Comparison of ENCODE assay signal across 12 cellular contexts in the genomic region with DNA sequence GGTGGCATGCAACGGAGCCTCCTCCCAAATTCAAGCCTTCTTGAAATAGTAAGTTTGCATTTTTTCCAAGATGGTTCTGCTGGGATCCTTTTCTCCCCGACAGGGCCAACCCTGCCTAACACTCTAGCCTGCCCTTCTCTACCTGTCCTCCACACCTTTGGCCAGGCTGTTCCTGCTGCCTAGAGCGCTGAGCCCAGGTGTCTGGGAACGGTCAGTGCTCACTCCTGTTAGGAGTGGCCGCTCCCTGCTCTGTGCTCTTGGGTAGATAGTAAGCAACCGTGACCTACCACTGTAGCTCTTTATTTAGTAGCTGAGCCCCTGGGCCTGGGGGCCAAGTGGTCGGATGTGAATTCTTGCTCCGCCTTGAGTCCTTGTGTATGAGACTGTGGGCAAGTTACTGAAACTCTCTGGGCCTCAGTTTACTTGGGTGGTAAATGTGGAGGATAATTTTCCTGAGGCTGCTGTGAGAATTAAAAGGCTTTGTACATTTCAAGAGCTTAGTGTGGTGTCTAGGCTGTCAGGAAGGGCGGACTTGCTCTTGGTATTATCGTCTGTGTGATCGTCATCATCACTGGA. TPM values are rescaled to one million over a fixed set of nuclear protein-coding genes. Genes with fewer than 3 reads are reported as not detected.
DNase-seq lines count a peak whose midpoint lies in the region; ATAC-seq, FAIRE-seq and TF ChIP-seq lines count a peak whose summit lies in the region.
"Had no signal": no experiment of that assay in that cellular context is flagged by ENCODE, and none has a peak within 500 bp of the region (broad histone marks: within the 10 kb centered on the region; RNA-seq: fewer than 3 reads in every experiment).

No MANE protein-coding gene starts in this region.

- no peak overlapping the region for H2BK5ac ChIP-seq in H9 (ENCODE audit: insufficient read length, low read length)

- FAIRE-seq in kidney (lab: Jason Lieb, UNC), result no peak
- FAIRE-seq: endometrium had no signal

- H3K79me1 ChIP-seq in H9 (ENCODE audit: insufficient read depth, low read depth, low read length, poor library complexity, severe bottlenecking), result no peaks in the 10 kb centered on the region

- no peak overlapping the region for H2AK5ac ChIP-seq in H9 (ENCODE audit: insufficient read length, low read length)

- peaks cover 8 to 9% of the 10 kb centered on the region in 2 experiments; a peak in 4 of 5 replicates for H3K9me3 Mint-ChIP-seq in H9
- H3K9me3 Mint-ChIP-seq in stimulated activated naive B cell treated with anti-CD40 and anti-IgM and Interleukin-4, amounts not matched to agents 10 μg/mL and 1 μg/mL and 100 μg/mL, for 72 hours, result no peaks in the 10 kb centered on the region
- H3K9me3 Mint-ChIP-seq: activated naive CD4-positive, alpha-beta T cell treated with anti-CD3 and anti-CD28 coated beads, Interleukin-2, amount 50 U/mL, for 72 hours had no signal

- H3K27ac Mint-ChIP-seq in H9, result peak overlapping the region; percentile 83 to 97 (median 84); a peak in 5 of 7 replicates
- peak overlapping the region; percentile 96 for H3K27ac Mint-ChIP-seq in stimulated activated naive B cell treated with anti-CD40 and anti-IgM and Interleukin-4, amounts not matched to agents 10 μg/mL and 1 μg/mL and 100 μg/mL, for 72 hours

- H3K56ac ChIP-seq in H9 (ENCODE audit: insufficient read length, low read depth, low read length), result no peak overlapping the region

- peaks cover 66 to 73% of the 10 kb centered on the region in 2 experiments for H3K4me1 Mint-ChIP-seq in H9
- H3K4me1 Mint-ChIP-seq in stimulated activated naive B cell treated with anti-CD40 and anti-IgM and Interleukin-4, amounts not matched to agents 10 μg/mL and 1 μg/mL and 100 μg/mL, for 72 hours, result peaks cover 69 to 97% of the 10 kb centered on the region in 2 donors

- H3K27ac ChIP-seq in H9 (ENCODE audit: insufficient read length, low read depth, low read length) (no peak overlapping the region), SJCRH30 (peak overlapping the region; percentile 9; the same call in 1 of the 2 replicates), kidney (ENCODE audit: low read depth in 2 of 2, low read length in 2 of 2) (peak overlapping the region; percentile 87 to 88)
- H3K27ac ChIP-seq: uterus had no signal

- no peaks in the 10 kb centered on the region for H4K20me1 ChIP-seq in H9 (ENCODE audit: control insufficient read depth, insufficient read depth, insufficient read length)

- H3K18ac ChIP-seq in H9 (ENCODE audit: insufficient read length, low read depth, low read length), result no peak overlapping the region

- H2BK20ac ChIP-seq in H9 (ENCODE audit: low read depth, low read length, poor library complexity, severe bottlenecking), result no peak overlapping the region

- TF ChIP-seq CTCF in H9 (conservative IDR thresholded peaks at IDR 0.05), result no peak
- no peak for TF ChIP-seq CTCF in kidney (IDR thresholded peaks at IDR 0.05; ENCODE audit: borderline replicate concordance, extremely low read depth, insufficient read depth)

- WGBS in H9 (ENCODE audit: extremely low coverage, insufficient read length, low lambda C conversion rate), result no CpG with 5 or more reads among the region's 11 CpGs

- no peaks in the 10 kb centered on the region for H3K23me2 ChIP-seq in H9 (ENCODE audit: insufficient read length, low read depth, low read length, poor library complexity, severe bottlenecking)

- intact Hi-C loops in kidney (cut with DNase I), result no loop called here

- H3K4ac ChIP-seq in H9 (ENCODE audit: low read depth, low read length), result no peak overlapping the region

- no peak overlapping the region for H3K4me3 ChIP-seq in SJCRH30
- H3K4me3 ChIP-seq in kidney (ENCODE audit: low read length in 2 of 2), result peak overlapping the region in 1 of 2 donors; percentile 3
- H3K4me3 ChIP-seq: uterus had no signal

- H3K36me3 Mint-ChIP-seq in H9 (ENCODE audit: insufficient read depth in 1 of 3, low read depth in 3 of 3), result peaks cover 4 to 21% (median 5%) of the 10 kb centered on the region in 3 experiments; a peak in 6 of 7 replicates
- H3K36me3 Mint-ChIP-seq in stimulated activated naive B cell treated with anti-CD40 and anti-IgM and Interleukin-4, amounts not matched to agents 10 μg/mL and 1 μg/mL and 100 μg/mL, for 72 hours, result peaks cover 6 to 32% of the 10 kb centered on the region in 2 donors

- no peak overlapping the region for H2AFZ ChIP-seq in H9 (ENCODE audit: low read length)

- H3K4me3 Mint-ChIP-seq in H9, result peak overlapping the region; percentile 41 to 42; a peak in 2 of 5 replicates
- H3K4me3 Mint-ChIP-seq in stimulated activated naive B cell treated with anti-CD40 and anti-IgM and Interleukin-4, amounts not matched to agents 10 μg/mL and 1 μg/mL and 100 μg/mL, for 72 hours, result peak overlapping the region; percentile 70 to 78

- no peak overlapping the region for H3T11ph ChIP-seq in H9 (ENCODE audit: low read length)

- no peak overlapping the region for H2BK120ac ChIP-seq in H9 (ENCODE audit: low read depth, low read length, poor library complexity, severe bottlenecking)

- H3K4me2 ChIP-seq in H9 (ENCODE audit: insufficient read depth, insufficient read length, low read length), result no peak overlapping the region

- DNase-seq in H9, result no peak
- no peak for DNase-seq in SJCRH30
- DNase-seq in kidney, result no peak
- DNase-seq in stimulated activated naive B cell treated with anti-CD40 and anti-IgM and Interleukin-4, amounts not matched to agents 10 μg/mL and 1 μg/mL and 100 μg/mL, for 72 hours, result no peak
- DNase-seq in C1 segment of cervical spinal cord (lab: John Stamatoyannopoulos, UW), result no peak
- no peak for DNase-seq in activated CD8-positive, alpha-beta memory T cell treated with anti-CD3 and anti-CD28 coated beads, Interleukin-2, amount 50 U/mL, for 48 hours
- DNase-seq in NCI-H1930 (lab: John Stamatoyannopoulos, UW), result no peak
- DNase-seq: GOT3; stimulated activated CD4-positive, alpha-beta T cell treated with anti-CD3 and anti-CD28 coated beads, Interleukin-4, amount 100 ng/mL, for 1 hour; uterus had no signal

- H3K9me3 ChIP-seq in H9 (ENCODE audit: control insufficient read depth, low read depth, low read length), result no peaks in the 10 kb centered on the region
- no peaks in the 10 kb centered on the region for H3K9me3 ChIP-seq in SJCRH30 (replicated peaks)
- no peaks in the 10 kb centered on the region for H3K9me3 ChIP-seq in kidney (ENCODE audit: control insufficient read depth in 1 of 2, low read length in 2 of 2)
- H3K9me3 ChIP-seq: uterus had no signal

- no peak overlapping the region for H2BK12ac ChIP-seq in H9 (ENCODE audit: insufficient read length, low read depth, low read length)

- H4K8ac ChIP-seq in H9 (replicated peaks; ENCODE audit: insufficient read length, low read depth, low read length), result no peak overlapping the region

- H3K9ac ChIP-seq in H9 (ENCODE audit: extremely low read depth, insufficient read length, low read length) (no peak overlapping the region), kidney (ENCODE audit: low read length in 2 of 2) (peak overlapping the region in 1 of 2 donors; percentile 17)

- H3K4me1 ChIP-seq in H9 (ENCODE audit: insufficient read depth, low read length) (peaks cover 3% of the 10 kb centered on the region; the same call in 1 of the 2 replicates), SJCRH30 (peaks cover 26% of the 10 kb centered on the region), kidney (ENCODE audit: control insufficient read depth in 1 of 2, insufficient read depth in 1 of 2, low read depth in 1 of 2, low read length in 2 of 2) (peaks cover 69 to 74% of the 10 kb centered on the region in 2 donors)

- H2BK15ac ChIP-seq in H9 (ENCODE audit: low read depth, low read length), result no peak overlapping the region

- H3K23ac ChIP-seq in H9 (ENCODE audit: insufficient read length, low read depth, low read length), result no peak overlapping the region

- H3K36me3 ChIP-seq in SJCRH30 (no peaks in the 10 kb centered on the region), kidney (ENCODE audit: control insufficient read depth in 1 of 2, insufficient read depth in 2 of 2, low read length in 2 of 2) (peaks cover 0 to 2% of the 10 kb centered on the region in 2 donors)
- H3K36me3 ChIP-seq: uterus had no signal

- H3K14ac ChIP-seq in H9 (ENCODE audit: insufficient read depth, low read length), result no peak overlapping the region

- no peak for ATAC-seq in stimulated activated naive B cell treated with anti-CD40 and anti-IgM and Interleukin-4, amounts not matched to agents 10 μg/mL and 1 μg/mL and 100 μg/mL, for 72 hours (replicated peaks)

- no peak overlapping the region for H4K5ac ChIP-seq in H9 (ENCODE audit: insufficient read length, low read depth, low read length)

- no peaks in the 10 kb centered on the region for H3K27me3 ChIP-seq in H9 (ENCODE audit: insufficient read depth, low read length)
- H3K27me3 ChIP-seq in SJCRH30, result no peaks in the 10 kb centered on the region
- H3K27me3 ChIP-seq: uterus had no signal

- no peak overlapping the region for H4K91ac ChIP-seq in H9 (ENCODE audit: insufficient read length, low read depth, low read length)

- H3K79me2 ChIP-seq in H9 (ENCODE audit: insufficient read depth, low read length), result peaks cover 9% of the 10 kb centered on the region; the same call in 1 of the 2 replicates

- peaks cover 4% of the 10 kb centered on the region for H3K27me3 Mint-ChIP-seq in H9 (ENCODE audit: low read depth)
- no peaks in the 10 kb centered on the region for H3K27me3 Mint-ChIP-seq in stimulated activated naive B cell treated with anti-CD40 and anti-IgM and Interleukin-4, amounts not matched to agents 10 μg/mL and 1 μg/mL and 100 μg/mL, for 72 hours

RNA-seq across cellular contexts. Expression of gene GSE1, which starts 44.0 kb away (rescaled TPM):
- total RNA-seq in H9 (2021) (123 and 125 TPM in 2 replicates), kidney (92.8 TPM)
- 31.1 and 33.8 TPM in 2 replicates for total RNA-seq in SJCRH30 (2014; rRNA removed; shearing (Covaris generic))
- polyA plus RNA-seq in kidney (ENCODE audit: insufficient read depth, low read depth, low replicate concordance), result 9.5 TPM
